Comparison of ENCODE assay signal across 27 cellular contexts in the genomic region with DNA sequence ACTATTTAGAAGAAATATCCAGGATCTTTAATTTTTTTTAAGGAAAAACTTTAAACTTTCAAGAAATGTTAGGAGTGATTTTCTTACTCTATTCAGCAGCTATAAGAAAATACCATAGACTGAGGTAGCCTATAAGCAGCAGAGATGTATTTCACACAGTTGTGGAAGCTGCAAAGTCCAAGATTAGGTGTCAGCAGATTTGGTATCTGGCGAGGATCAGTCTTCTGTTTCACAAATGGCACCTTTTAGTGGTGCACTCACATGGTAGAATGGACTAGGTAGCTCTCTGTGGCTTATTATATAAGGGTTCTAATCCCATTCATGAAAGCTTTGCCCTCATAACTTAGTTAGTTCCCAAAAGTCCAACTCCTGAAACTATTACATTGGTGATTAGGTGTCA.
"Had no signal": no experiment of that assay in that cellular context is flagged by ENCODE, and none has a peak within 500 bp of the region (broad histone marks: within the 10 kb centered on the region; RNA-seq: fewer than 3 reads in every experiment).

No MANE protein-coding gene starts in this region.

- FAIRE-seq: urothelium cell line had no signal

- DNase-seq: stimulated activated CD4-positive, alpha-beta T cell treated with anti-CD3 and anti-CD28 coated beads, Interleukin-2, amount 100 ng/mL, for 48 hours; stimulated activated CD4-positive, alpha-beta T cell treated with anti-CD3 and anti-CD28 coated beads, Interleukin-4, amount 100 ng/mL, for 1 hour; stimulated activated CD4-positive, alpha-beta T cell treated with anti-CD3 and anti-CD28 coated beads, Interleukin-4, amount 100 ng/mL, for 24 hours; stimulated activated CD4-positive, alpha-beta T cell treated with anti-CD3 and anti-CD28 coated beads, Interleukin-4, amount 100 ng/mL, for 4 hours; stimulated activated CD8-positive, alpha-beta memory T cell treated with anti-CD3 and anti-CD28 coated beads, Interleukin-4, amount 100 ng/mL, for 48 hours; stimulated activated naive B cell treated with anti-CD40 and anti-IgM and Interleukin-4, amounts not matched to agents 10 μg/mL and 1 μg/mL and 100 μg/mL, for 72 hours; stimulated activated naive CD4-positive, alpha-beta T cell; stimulated activated naive CD4-positive, alpha-beta T cell treated with Interleukin-2 at 50 U/mL for 16 hours; stimulated activated naive CD8-positive, alpha-beta T cell treated with anti-CD3 and anti-CD28 coated beads, Interleukin-15, amount 100 ng/mL, for 72 hours; stimulated activated naive CD8-positive, alpha-beta T cell treated with anti-CD3 and anti-CD28 coated beads, Interleukin-15, Interleukin-2, amounts not matched to agents 100 U/mL and 50 U/mL, for 24 hours; stomach; substantia nigra; testis; thyroid gland; tibial artery; transverse colon; trophoblast cell; upper lobe of left lung; upper lobe of right lung; uterus had no signal

- H3K27me3 ChIP-seq: stomach, suprapubic skin, testis, thyroid gland, tibial artery, tibial nerve, transverse colon, upper lobe of left lung, upper lobe of right lung, uterus, vagina had no signal

- ATAC-seq: stimulated activated effector memory CD8-positive, alpha-beta T cell treated with anti-CD3 and anti-CD28 coated beads, Interleukin-12 subunit alpha, Interleukin-12 subunit beta, amount 100 ng/mL, for 72 hours; stimulated activated memory B cell treated with anti-CD40 and anti-IgM and Interleukin-4, amounts not matched to agents 10 μg/mL and 1 μg/mL and 100 μg/mL, for 72 hours; stimulated activated naive B cell treated with anti-CD40 and anti-IgM and Interleukin-4, amounts not matched to agents 10 μg/mL and 1 μg/mL and 100 μg/mL, for 72 hours; stimulated activated naive CD8-positive, alpha-beta T cell treated with anti-CD3 and anti-CD28 coated beads, Interleukin-15, amount 100 ng/mL, for 72 hours; stimulated activated naive CD8-positive, alpha-beta T cell treated with anti-CD3 and anti-CD28 coated beads, Interleukin-15, Interleukin-2, amounts not matched to agents 100 U/mL and 50 U/mL, for 24 hours; upper lobe of right lung had no signal

- H3K27ac ChIP-seq: stomach, suprapubic skin, testis, thoracic aorta, thyroid gland, tibial artery, tibial nerve, transverse colon, upper lobe of left lung, upper lobe of right lung, uterus, vagina had no signal

- H3K4me3 ChIP-seq: stomach, suprapubic skin, testis, thoracic aorta, thyroid gland, tibial artery, tibial nerve, transverse colon, upper lobe of left lung, upper lobe of right lung, uterus, vagina had no signal

- H3K9me3 ChIP-seq: stomach, suprapubic skin, testis, thoracic aorta, thyroid gland, tibial artery, tibial nerve, transverse colon, upper lobe of left lung, upper lobe of right lung, uterus, vagina had no signal

- H3K36me3 ChIP-seq: stomach, suprapubic skin, thoracic aorta, thyroid gland, tibial artery, tibial nerve, transverse colon, upper lobe of left lung, upper lobe of right lung, uterus, vagina had no signal

- H3K4me1 ChIP-seq: stomach, suprapubic skin, testis, thyroid gland, upper lobe of left lung, upper lobe of right lung, uterus, vagina had no signal
